Comparison of ENCODE assay signal across 20 cellular contexts in the genomic region with DNA sequence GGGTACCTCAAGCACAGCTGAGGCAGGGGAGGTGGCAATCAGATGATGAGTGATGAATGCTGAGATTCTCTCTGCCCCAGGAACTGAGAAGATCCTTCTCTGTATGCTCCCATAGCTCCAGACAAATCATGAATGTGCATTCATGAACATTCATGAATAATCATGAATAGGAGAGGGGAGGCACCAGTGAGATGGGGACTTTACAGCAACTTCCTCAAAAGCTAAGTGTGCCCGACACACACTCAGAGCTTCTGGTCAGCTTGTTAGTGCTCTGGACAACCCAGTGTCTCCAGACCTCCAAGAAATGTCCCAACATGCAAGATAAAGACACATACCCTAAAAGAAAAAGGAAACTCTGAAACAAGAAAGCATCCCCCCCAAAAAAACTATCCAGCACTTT. TPM values are rescaled to one million over a fixed set of nuclear protein-coding genes. Genes with fewer than 3 reads are reported as not detected.
DNase-seq lines count a peak whose midpoint lies in the region; ATAC-seq and TF ChIP-seq lines count a peak whose summit lies in the region.
"Had no signal": no experiment of that assay in that cellular context is flagged by ENCODE, and none has a peak within 500 bp of the region (broad histone marks: within the 10 kb centered on the region; RNA-seq: fewer than 3 reads in every experiment).

No MANE protein-coding gene starts in this region.

- H3K9me3 ChIP-seq in DND-41 (ENCODE audit: insufficient read depth, low read length, severe bottlenecking) (peaks cover 3% of the 10 kb centered on the region), T-helper 17 cell (ENCODE audit: control insufficient read depth, low read length, poor library complexity, severe bottlenecking) (no peaks in the 10 kb centered on the region), trophoblast cell (ENCODE audit: insufficient read depth, low read depth, low read length) (no peaks in the 10 kb centered on the region), vagina (no peaks in the 10 kb centered on the region), heart right ventricle (no peaks in the 10 kb centered on the region)
- H3K9me3 ChIP-seq: testis had no signal

- intact Hi-C loops in vagina (cut with DNase I), result no loop called here
- intact Hi-C loops in heart right ventricle (cut with DNase I), result no loop called here

- no peak for ATAC-seq in DND-41 (ENCODE audit: insufficient read depth, low read depth)
- no peak for ATAC-seq in T-helper 17 cell
- no peak for ATAC-seq in heart right ventricle
- ATAC-seq: HCT116, right cardiac atrium had no signal

- H3K36me3 ChIP-seq in DND-41 (ENCODE audit: insufficient read depth, low read length) (no peaks in the 10 kb centered on the region), trophoblast cell (ENCODE audit: control insufficient read depth in 1 of 2, insufficient read depth in 2 of 2, low read length in 2 of 2) (no peaks in the 10 kb centered on the region), vagina (no peaks in the 10 kb centered on the region), heart right ventricle (peaks cover 0 to 49% (median 0%) of the 10 kb centered on the region in 9 donors)

- no peak overlapping the region for H4K12ac ChIP-seq in trophoblast cell (ENCODE audit: low read depth, low read length)

- H3K4ac ChIP-seq in trophoblast cell (ENCODE audit: low read depth, low read length), result no peak overlapping the region

- H2BK12ac ChIP-seq in trophoblast cell (ENCODE audit: low read length), result peak overlapping the region; percentile 27

- WGBS in trophoblast cell (ENCODE audit: extremely low coverage, insufficient coverage, insufficient read length), result no CpG with 5 or more reads among the region's 1 CpG
- WGBS in heart right ventricle, 2 donors, result 80 to 96% methylated on average over 1 of the region's 1 CpG

- no peak overlapping the region for H4K91ac ChIP-seq in trophoblast cell (ENCODE audit: low read depth, low read length)

- no peak overlapping the region for H4K8ac ChIP-seq in trophoblast cell (ENCODE audit: low read depth, low read length)

- no peak for TF ChIP-seq POLR2A in vagina (IDR thresholded peaks at IDR 0.05)

- H3K27me3 Mint-ChIP-seq in T-helper 17 cell, result no peaks in the 10 kb centered on the region
- H3K27me3 Mint-ChIP-seq: activated naive CD8-positive, alpha-beta T cell treated with anti-CD3 and anti-CD28 coated beads for 36 hours had no signal

- H3K27ac Mint-ChIP-seq in T-helper 17 cell, result peak overlapping the region; percentile 97
- H3K27ac Mint-ChIP-seq: activated naive CD8-positive, alpha-beta T cell treated with anti-CD3 and anti-CD28 coated beads for 36 hours had no signal

- peak overlapping the region; percentile 48; the same call in 1 of the 2 replicates for H3K9ac ChIP-seq in DND-41 (ENCODE audit: low read depth, low read length)
- H3K9ac ChIP-seq in trophoblast cell (ENCODE audit: low read length), result no peak overlapping the region

- no peak for TF ChIP-seq CTCF in DND-41 (IDR thresholded peaks at IDR 0.05; ENCODE audit: borderline replicate concordance, extremely low read depth, low read length, poor library complexity, severe bottlenecking)
- no peak for TF ChIP-seq CTCF in vagina (IDR thresholded peaks at IDR 0.05)
- no peak for TF ChIP-seq CTCF in heart right ventricle (IDR thresholded peaks at IDR 0.05)

- H3K27me3 ChIP-seq in DND-41 (ENCODE audit: insufficient read depth, low read length, poor library complexity), result no peaks in the 10 kb centered on the region
- no peaks in the 10 kb centered on the region for H3K27me3 ChIP-seq in trophoblast cell (ENCODE audit: insufficient read depth, low read length)
- no peaks in the 10 kb centered on the region for H3K27me3 ChIP-seq in vagina
- no peaks in the 10 kb centered on the region for H3K27me3 ChIP-seq in heart right ventricle
- H3K27me3 ChIP-seq: testis had no signal

- in situ Hi-C loops in KBM-7 (cut with MboI; ENCODE audit: low pct_unique_long_range_greater_than_20kb, low sequenced_read_pairs), result no loop called here

- H2BK120ac ChIP-seq in trophoblast cell (ENCODE audit: insufficient read depth, low read length, poor library complexity), result no peak overlapping the region

- H3K14ac ChIP-seq in trophoblast cell (ENCODE audit: low read length), result no peak overlapping the region

- H3K23ac ChIP-seq in trophoblast cell (ENCODE audit: low read length), result no peak overlapping the region

- H3K18ac ChIP-seq in trophoblast cell (ENCODE audit: low read length), result no peak overlapping the region

- no peak for DNase-seq in DND-41
- DNase-seq in KBM-7, result peak; percentile 41
- no peak for DNase-seq in T-helper 17 cell
- DNase-seq in trophoblast cell, result no peak
- DNase-seq in vagina (ENCODE audit: extremely low spot score in 2 of 2), result no peak
- DNase-seq in NCI-H1417 (lab: John Stamatoyannopoulos, UW), result no peak
- DNase-seq in heart right ventricle, result no peak
- DNase-seq: activated CD8-positive, alpha-beta memory T cell treated with anti-CD3 and anti-CD28 coated beads for 24 hours; activated naive CD8-positive, alpha-beta T cell treated with anti-CD3 and anti-CD28 coated beads for 36 hours; cortex of kidney; GDM1; NCI-H1105 treated with DMSO at 0.1 percent for 48 hours; NCI-H524 treated with DMSO at 0.1 percent for 48 hours; nucleus accumbens; right cardiac atrium; stimulated activated CD4-positive, alpha-beta T cell treated with anti-CD3 and anti-CD28 coated beads, Interleukin-15, amount 100 ng/mL, for 24 hours; testis had no signal

- H2AK5ac ChIP-seq in trophoblast cell (ENCODE audit: low read length), result no peak overlapping the region

- H3K79me1 ChIP-seq in trophoblast cell (ENCODE audit: low read length), result peaks cover 3% of the 10 kb centered on the region

- no peaks in the 10 kb centered on the region for H3K79me2 ChIP-seq in DND-41 (ENCODE audit: insufficient read depth, low read length)
- H3K79me2 ChIP-seq in trophoblast cell (ENCODE audit: control insufficient read depth, insufficient read depth, low read length, poor library complexity), result peaks cover 1% of the 10 kb centered on the region

- H3K27ac ChIP-seq in DND-41 (ENCODE audit: low read length) (peak overlapping the region; percentile 93), trophoblast cell (ENCODE audit: low read depth, low read length) (no peak overlapping the region), vagina (no peak overlapping the region), heart right ventricle (no peak overlapping the region)
- H3K27ac ChIP-seq: testis had no signal

- no peaks in the 10 kb centered on the region for H3K36me3 Mint-ChIP-seq in T-helper 17 cell (ENCODE audit: low read depth)
- H3K36me3 Mint-ChIP-seq: activated naive CD8-positive, alpha-beta T cell treated with anti-CD3 and anti-CD28 coated beads for 36 hours had no signal

- H2AFZ ChIP-seq in DND-41 (ENCODE audit: low read depth, low read length), result no peak overlapping the region
- H2AFZ ChIP-seq in trophoblast cell (ENCODE audit: insufficient read depth, low read length, poor library complexity), result no peak overlapping the region

- H3K4me1 ChIP-seq in DND-41 (ENCODE audit: insufficient read depth, low read length) (peaks cover 97% of the 10 kb centered on the region), trophoblast cell (ENCODE audit: control insufficient read depth in 1 of 2, insufficient read depth in 2 of 2, low read length in 2 of 2) (peaks cover 0 to 2% of the 10 kb centered on the region in 2 experiments), vagina (no peaks in the 10 kb centered on the region), heart right ventricle (peaks cover 0 to 28% (median 10%) of the 10 kb centered on the region in 9 donors)
- H3K4me1 ChIP-seq: testis had no signal

- H2BK5ac ChIP-seq in trophoblast cell (ENCODE audit: low read depth, low read length, poor library complexity), result no peak overlapping the region

- H3K4me2 ChIP-seq in DND-41 (ENCODE audit: insufficient read depth, low read length) (no peak overlapping the region), trophoblast cell (ENCODE audit: low read length) (no peak overlapping the region)

- H3K4me3 Mint-ChIP-seq in T-helper 17 cell, result no peak overlapping the region
- H3K4me3 Mint-ChIP-seq: activated naive CD8-positive, alpha-beta T cell treated with anti-CD3 and anti-CD28 coated beads for 36 hours had no signal

- H3K4me1 Mint-ChIP-seq in T-helper 17 cell, result peaks cover 24% of the 10 kb centered on the region

- H3K4me3 ChIP-seq in DND-41 (ENCODE audit: low read depth in 1 of 2, low read length in 2 of 2) (no peak overlapping the region), trophoblast cell (ENCODE audit: low read depth, low read length) (no peak overlapping the region), vagina (no peak overlapping the region), heart right ventricle (no peak overlapping the region)
- H3K4me3 ChIP-seq: testis had no signal

- H4K20me1 ChIP-seq in DND-41 (ENCODE audit: insufficient read depth, low read length), result no peaks in the 10 kb centered on the region

RNA-seq across cellular contexts. Expression of a gene that starts 24.2 kb away (rescaled TPM):
- under 1 TPM; 0.42 to 0.52 TPM for total RNA-seq in T-helper 17 cell
- polyA plus RNA-seq in trophoblast cell (2013), result 0.07 and 0.11 TPM in 2 replicates
- 2.0 TPM for total RNA-seq in vagina
- 100 to 1,000 TPM; 103 to 163 (median 128) TPM for total RNA-seq in heart right ventricle
- polyA plus RNA-seq in heart right ventricle, result 10 to 100 TPM; 10.7 to 49.8 TPM
- total RNA-seq: activated naive CD8-positive, alpha-beta T cell treated with anti-CD3 and anti-CD28 coated beads for 36 hours had no signal

RNA-seq across cellular contexts. Expression of a gene that starts 44.1 kb away (rescaled TPM):
- total RNA-seq in T-helper 17 cell, result not detected
- 0.04 TPM in 1 of 2 replicates, not detected in the other for polyA plus RNA-seq in trophoblast cell (2013)
- not detected for total RNA-seq in vagina
- total RNA-seq in heart right ventricle, result not detected
- polyA plus RNA-seq in heart right ventricle, result not detected
- total RNA-seq: activated naive CD8-positive, alpha-beta T cell treated with anti-CD3 and anti-CD28 coated beads for 36 hours; lower leg skin; PC-3; right cardiac atrium had no signal
- polyA plus RNA-seq: right cardiac atrium had no signal

Comparison
In these comparisons a context has a peak if more than half of its experiments do, and no peak if none do; other contexts are left out.
1. RNA of a gene that starts 24.2 kb away (total RNA-seq): 103 to 163 TPM in heart right ventricle; 2.0 TPM in vagina (single experiment) and 0.42 to 0.52 TPM in T-helper 17 cell; every median in the first group is over 10 times any median in the second.